8 cellular contexts compared by ENCODE assay signal in the genomic region with DNA sequence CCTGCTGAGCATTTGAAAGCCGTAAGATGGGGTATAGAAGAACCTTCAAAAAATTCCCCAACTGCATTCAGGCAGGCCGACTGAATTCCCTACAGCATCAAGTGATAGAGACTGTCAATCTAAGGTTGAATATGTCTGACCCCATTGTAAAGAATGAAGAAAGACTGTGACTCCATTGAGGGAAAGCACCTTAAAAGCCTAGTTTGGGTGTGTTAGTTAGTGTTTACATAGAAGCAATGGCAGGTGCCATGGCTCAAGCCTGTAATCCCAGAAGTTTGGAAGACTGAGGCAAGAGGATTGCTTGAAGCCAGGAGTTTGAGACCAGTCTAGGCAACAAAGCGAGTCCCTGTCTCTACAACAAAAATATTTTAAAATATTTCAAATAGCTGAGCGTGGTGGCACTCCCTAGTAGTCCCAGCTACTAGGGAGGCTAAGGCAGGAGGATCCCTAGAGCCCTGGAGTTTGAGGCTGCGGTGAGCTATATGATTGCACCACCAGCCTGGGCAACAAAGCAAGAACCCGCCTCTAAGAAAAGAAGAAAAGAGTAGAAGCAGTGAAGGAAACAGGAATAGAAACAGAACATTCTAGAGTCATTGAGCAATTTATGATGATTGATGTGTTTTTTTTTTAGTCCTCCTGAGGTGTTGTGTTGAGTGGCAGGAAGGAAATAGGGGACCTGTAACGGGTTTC. TPM values are rescaled to one million over a fixed set of nuclear protein-coding genes. Genes with fewer than 3 reads are reported as not detected.
DNase-seq lines count a peak whose midpoint lies in the region; ATAC-seq and TF ChIP-seq lines count a peak whose summit lies in the region.

No MANE protein-coding gene starts in this region.

- POLR2A ChIA-PET in CD4-positive, alpha-beta T cell (lab: Charles Lee) = interaction anchor here (0.9 to 6.6 kb wide), 21 partner anchors 13 to 156 kb away, joined by 3 to 625 read pairs (median 7); partner anchors contain the start of genes ANKRD34A, LIX1L, NUDT17 and PEX11B

- CTCF ChIA-PET in CD4-positive, alpha-beta T cell (lab: Charles Lee) = interaction anchor here (0.8 to 9.4 kb wide), 12 partner anchors 9 to 135 kb away, joined by 3 to 151 read pairs (median 8); partner anchors contain the start of genes ANKRD34A, LIX1L, NUDT17 and PIAS3

- peak; percentile 45 for ATAC-seq in CD4-positive, alpha-beta T cell (ENCODE audit: poor library complexity)
- ATAC-seq in GM23338 = no peak
- ATAC-seq in left cardiac atrium = peak; percentile 3 to 8

- no peaks in the 10 kb centered on the region for H4K20me1 ChIP-seq in GM23338 (replicated peaks; ENCODE audit: insufficient read depth)

- H3K4me1 ChIP-seq in GM23338 (ENCODE audit: insufficient read depth) (peaks cover 17% of the 10 kb centered on the region), subcutaneous abdominal adipose tissue (ENCODE audit: control insufficient read depth in 5 of 5, insufficient read depth in 5 of 5, low read length in 5 of 5) (peaks cover 23 to 79% (median 73%) of the 10 kb centered on the region in 5 donors)

- H3K27me3 ChIP-seq in CD4-positive, alpha-beta T cell (ENCODE audit: control insufficient read depth, insufficient read depth, low read length) = no peaks in the 10 kb centered on the region
- H3K27me3 ChIP-seq in GM23338 (ENCODE audit: insufficient read depth) (no peaks in the 10 kb centered on the region), subcutaneous abdominal adipose tissue (ENCODE audit: control insufficient read depth in 5 of 5, insufficient read depth in 4 of 5, low read length in 5 of 5) (no peaks in the 10 kb centered on the region)

- no peak for TF ChIP-seq CTCF in CD4-positive, alpha-beta T cell (IDR thresholded peaks at IDR 0.05)
- no peak for TF ChIP-seq CTCF in GM23338 (conservative IDR thresholded peaks at IDR 0.05; ENCODE audit: low read depth in 2 of 2)

- H3K36me3 ChIP-seq in GM23338 (ENCODE audit: insufficient read depth) (no peaks in the 10 kb centered on the region), subcutaneous abdominal adipose tissue (ENCODE audit: control insufficient read depth in 5 of 5, insufficient read depth in 5 of 5, low read length in 5 of 5) (peaks cover 0 to 4% (median 0%) of the 10 kb centered on the region in 5 donors)

- H3K9me2 ChIP-seq in GM23338 (ENCODE audit: insufficient read depth) = no peaks in the 10 kb centered on the region

- H3K4me3 ChIP-seq in GM23338 (peak overlapping the region; percentile 8; the same call in 1 of the 2 replicates), subcutaneous abdominal adipose tissue (ENCODE audit: low read depth in 1 of 5, low read length in 5 of 5) (peak overlapping the region in 4 of 5 donors; percentile 15 to 45 (median 37))

- no peaks in the 10 kb centered on the region for H3K9me3 ChIP-seq in CD4-positive, alpha-beta T cell (ENCODE audit: control insufficient read depth, low read length)
- H3K9me3 ChIP-seq in subcutaneous abdominal adipose tissue (ENCODE audit: control insufficient read depth in 5 of 5, low read length in 5 of 5) = no peaks in the 10 kb centered on the region

- H3K27ac ChIP-seq in CD4-positive, alpha-beta T cell (ENCODE audit: low read depth, low read length) = peak overlapping the region; percentile 94
- H3K27ac ChIP-seq in GM23338 (ENCODE audit: low read depth) (peak overlapping the region; percentile 61), subcutaneous abdominal adipose tissue (ENCODE audit: low read depth, low read length) (peak overlapping the region; percentile 98)

- DNase-seq in CD4-positive, alpha-beta T cell = peak in 1 of 10 experiments; percentile 16
- DNase-seq in GM23338 (ENCODE audit: low spot score) = no peak
- DNase-seq in left cardiac atrium = no peak
- DNase-seq in GM19238 (ENCODE audit: insufficient read length, low spot score) = no peak
- DNase-seq in cerebellar nuclear complex (lab: John Stamatoyannopoulos, UW) = no peak
- no peak for DNase-seq in posterior cingulate gyrus

- no peaks in the 10 kb centered on the region for H3K27me3 Mint-ChIP-seq in CD4-positive, alpha-beta T cell
- peaks cover 2% of the 10 kb centered on the region for H3K27me3 Mint-ChIP-seq in GM23338 (ENCODE audit: insufficient read depth, low read depth, poor library complexity)

- H3K79me2 ChIP-seq in GM23338 (replicated peaks; ENCODE audit: insufficient read depth) = no peaks in the 10 kb centered on the region

- H3K4me2 ChIP-seq in GM23338 = peak overlapping the region; percentile 16

- H3K4me1 Mint-ChIP-seq in CD4-positive, alpha-beta T cell (ENCODE audit: low read depth) = no peaks in the 10 kb centered on the region
- H3K4me1 Mint-ChIP-seq in GM23338 = peaks cover 12% of the 10 kb centered on the region

- H3K36me3 Mint-ChIP-seq in CD4-positive, alpha-beta T cell (ENCODE audit: low read depth) = peaks cover 6% of the 10 kb centered on the region
- H3K36me3 Mint-ChIP-seq in GM23338 (ENCODE audit: low read depth) = no peaks in the 10 kb centered on the region

- H3F3A ChIP-seq in GM23338 (replicated peaks; ENCODE audit: low read depth) = no peaks in the 10 kb centered on the region

- peak; percentile 18; the same call in 1 of the 2 replicates for TF ChIP-seq POLR2A in Raji (IDR thresholded peaks at IDR 0.05; ENCODE audit: insufficient read depth, low read depth, low read length)

- intact Hi-C loops in CD4-positive, alpha-beta T cell (cut with DNase I, micrococcal nuclease) = loop anchor here (1.0 to 2.0 kb wide), 3 partner anchors 8 to 19 kb away; no protein-coding TSS in a partner anchor
- intact Hi-C loops in left cardiac atrium (cut with DNase I) (loop anchor here (2.0 to 5.0 kb wide), 2 partner anchors 17 to 32 kb away; partner anchors contain the start of gene TXNIP (in 1 of the 2)), posterior cingulate gyrus (cut with DNase I) (loop anchor here (1.0 kb wide), 1 partner anchor 16 kb away; the partner anchor contains the start of gene TXNIP)

- no peaks in the 10 kb centered on the region for H3K9me3 Mint-ChIP-seq in CD4-positive, alpha-beta T cell
- no peaks in the 10 kb centered on the region for H3K9me3 Mint-ChIP-seq in GM23338

- H3K9ac ChIP-seq in subcutaneous abdominal adipose tissue (ENCODE audit: low read length in 5 of 5) = peak overlapping the region; percentile 21 to 94 (median 52)

- no peak overlapping the region for H2AFZ ChIP-seq in GM23338

- no peak overlapping the region for H3K27ac Mint-ChIP-seq in CD4-positive, alpha-beta T cell
- no peak overlapping the region for H3K27ac Mint-ChIP-seq in GM23338

- no peak overlapping the region for H3K4me3 Mint-ChIP-seq in CD4-positive, alpha-beta T cell
- no peak overlapping the region for H3K4me3 Mint-ChIP-seq in GM23338

RNA-seq across cellular contexts. Expression of gene POLR3GL, which starts 15.4 kb away (rescaled TPM):
- 10 to 100 TPM; 17.2 to 17.8 TPM for total RNA-seq in CD4-positive, alpha-beta T cell
- 0.82 and 3.1 TPM in 2 replicates for total RNA-seq in GM23338 (2014; rRNA removed; shearing (Covaris generic))
- polyA plus RNA-seq in GM23338 (2016; fragmentation: Nextera tagmentation; extraction: Ambion mirVana) = 9.5 and 9.8 TPM in 2 replicates
- total RNA-seq in left cardiac atrium = 10 to 100 TPM; 38.4 to 45.8 TPM

RNA-seq across cellular contexts. Expression of gene ANKRD34A, which starts 15.5 kb away (rescaled TPM):
- under 1 TPM; 0.42 to 0.47 TPM for total RNA-seq in CD4-positive, alpha-beta T cell
- total RNA-seq in GM23338 (2014; rRNA removed; shearing (Covaris generic)) = 0.35 and 2.2 TPM in 2 replicates
- 0.09 and 0.16 TPM in 2 replicates for polyA plus RNA-seq in GM23338 (2016; fragmentation: Nextera tagmentation; extraction: Ambion mirVana)
- 1 to 10 TPM in 1 of 2 donors, under 1 TPM in 1; 0.94 to 1.8 TPM for total RNA-seq in left cardiac atrium

RNA-seq across cellular contexts. Expression of gene TXNIP, which starts 16.5 kb away (rescaled TPM):
- 1,000 to 10,000 TPM; 1,317 to 1,358 TPM for total RNA-seq in CD4-positive, alpha-beta T cell
- total RNA-seq in GM23338 (2014; rRNA removed; shearing (Covaris generic)) = 29.1 and 31.5 TPM in 2 replicates
- 19.5 and 22.8 TPM in 2 replicates for polyA plus RNA-seq in GM23338 (2016; fragmentation: Nextera tagmentation; extraction: Ambion mirVana)
- total RNA-seq in left cardiac atrium = 100 to 1,000 TPM; 602 to 909 TPM

RNA-seq across cellular contexts. Expression of gene LIX1L, which starts 22.1 kb away (rescaled TPM):
- total RNA-seq in CD4-positive, alpha-beta T cell = 10 to 100 TPM; 21.4 to 21.5 TPM
- 2.5 and 2.6 TPM in 2 replicates for total RNA-seq in GM23338 (2014; rRNA removed; shearing (Covaris generic))
- 0.76 and 1.1 TPM in 2 replicates for polyA plus RNA-seq in GM23338 (2016; fragmentation: Nextera tagmentation; extraction: Ambion mirVana)
- 10 to 100 TPM; 25.7 to 32.3 TPM for total RNA-seq in left cardiac atrium

RNA-seq across cellular contexts. Expression of gene HJV, which starts 41.6 kb away (rescaled TPM):
- total RNA-seq in CD4-positive, alpha-beta T cell = not detected
- total RNA-seq in GM23338 (2014; rRNA removed; shearing (Covaris generic)) = 0.23 and 0.42 TPM in 2 replicates
- polyA plus RNA-seq in GM23338 (2016; fragmentation: Nextera tagmentation; extraction: Ambion mirVana) = 0.45 and 0.99 TPM in 2 replicates
- 10 to 100 TPM; 64.5 to 96.1 TPM for total RNA-seq in left cardiac atrium

Comparison
In these comparisons a context has a peak if more than half of its experiments do, and no peak if none do; other contexts are left out.
1. RNA of gene TXNIP, which starts 16.5 kb away (total RNA-seq): 1,317 to 1,358 TPM in CD4-positive, alpha-beta T cell and 602 to 909 TPM in left cardiac atrium; 29.1 to 31.5 TPM in GM23338; every median in the first group is over 10 times any median in the second.
2. Peak in every context shown above with its lines, with median percentiles within 50 percentile points of each other: H3K27ac ChIP-seq.